ENCODE assay signal across 8 cellular contexts in genomic region chr17:19363114-19363438, GRCh38. TPM values are rescaled to one million over a fixed set of nuclear protein-coding genes. Genes with fewer than 3 reads are reported as not detected.
A peak's percentile ranks its signal among the peaks of the same experiment; 100 is the strongest.
DNase-seq lines count a peak whose midpoint lies in the region; ATAC-seq and TF ChIP-seq lines count a peak whose summit lies in the region.

No MANE protein-coding gene starts in this region.

- 43% methylated on average over 11 of the region's 14 CpGs for WGBS in SK-N-SH (ENCODE audit: low lambda C conversion rate)

- H3K36me3 ChIP-seq in SK-N-SH (replicated peaks in 1 of 2; ENCODE audit: control insufficient read depth in 1 of 2, insufficient read depth in 2 of 2, low read length in 1 of 2) (peaks cover 0 to 5% of the 10 kb centered on the region in 2 experiments), iPS-15b (ENCODE audit: control insufficient read depth, insufficient read depth, low read length) (peaks cover 6% of the 10 kb centered on the region)

- H3F3A ChIP-seq in SK-N-SH (replicated peaks; ENCODE audit: insufficient read depth): peaks cover 7% of the 10 kb centered on the region

- no peak for DNase-seq in SK-N-SH
- no peak for DNase-seq in activated T-helper 2 cell treated with anti-CD3 and anti-CD28 coated beads, Interferon-gamma antibody, Interleukin-2, Interleukin-4, amounts not matched to agents 10 μg/mL and 5 μg/mL and 100 μg/mL, durations not matched to agents 14 hours and 24 hours and 36 hours (ENCODE audit: low spot score)
- no peak for DNase-seq in stimulated activated naive B cell treated with anti-CD40 and anti-IgM and Interleukin-4, amounts not matched to agents 10 μg/mL and 1 μg/mL and 100 μg/mL, for 72 hours
- DNase-seq in hippocampal formation (lab: John Stamatoyannopoulos, UW): no peak
- no peak for DNase-seq in SIG-M5 (lab: John Stamatoyannopoulos, UW)

- intact Hi-C loops in activated T-helper 2 cell treated with anti-CD3 and anti-CD28 coated beads, Interferon-gamma antibody, Interleukin-2, Interleukin-4, amounts not matched to agents 10 μg/mL and 5 μg/mL and 100 μg/mL, durations not matched to agents 14 hours and 24 hours and 36 hours (cut with micrococcal nuclease): no loop called here

- H3K9me2 ChIP-seq in SK-N-SH: no peaks in the 10 kb centered on the region

- POLR2A ChIA-PET in SK-N-SH (lab: Yijun Ruan, JAX): interaction anchor here (0.8 to 2.3 kb wide), 4 partner anchors 15 to 399 kb away, joined by 3 to 15 read pairs (median 12); partner anchors contain the start of genes MAPK7 and MFAP4

- no peak for TF ChIP-seq CTCF in SK-N-SH (IDR thresholded peaks at IDR 0.05)

- H3K4me3 Mint-ChIP-seq in activated T-helper 2 cell treated with anti-CD3 and anti-CD28 coated beads, Interferon-gamma antibody, Interleukin-2, Interleukin-4, amounts not matched to agents 10 μg/mL and 5 μg/mL and 100 μg/mL, durations not matched to agents 14 hours and 24 hours and 36 hours (ENCODE audit: low read depth): peak overlapping the region; percentile 85
- peak overlapping the region; percentile 87 to 88 for H3K4me3 Mint-ChIP-seq in stimulated activated naive B cell treated with anti-CD40 and anti-IgM and Interleukin-4, amounts not matched to agents 10 μg/mL and 1 μg/mL and 100 μg/mL, for 72 hours

- no peaks in the 10 kb centered on the region for H3K36me3 Mint-ChIP-seq in activated T-helper 2 cell treated with anti-CD3 and anti-CD28 coated beads, Interferon-gamma antibody, Interleukin-2, Interleukin-4, amounts not matched to agents 10 μg/mL and 5 μg/mL and 100 μg/mL, durations not matched to agents 14 hours and 24 hours and 36 hours (ENCODE audit: low read depth)
- no peaks in the 10 kb centered on the region for H3K36me3 Mint-ChIP-seq in stimulated activated naive B cell treated with anti-CD40 and anti-IgM and Interleukin-4, amounts not matched to agents 10 μg/mL and 1 μg/mL and 100 μg/mL, for 72 hours

- H3K4me1 ChIP-seq in SK-N-SH (ENCODE audit: control insufficient read depth in 1 of 2, insufficient read depth in 2 of 2, low read depth in 1 of 2, low read length in 1 of 2) (peaks cover 13 to 32% of the 10 kb centered on the region in 2 experiments; a peak in 2 of 4 replicates), iPS-15b (ENCODE audit: control insufficient read depth, insufficient read depth, low read length) (peaks cover 3% of the 10 kb centered on the region)

- peaks cover 15% of the 10 kb centered on the region for H3K27me3 Mint-ChIP-seq in activated T-helper 2 cell treated with anti-CD3 and anti-CD28 coated beads, Interferon-gamma antibody, Interleukin-2, Interleukin-4, amounts not matched to agents 10 μg/mL and 5 μg/mL and 100 μg/mL, durations not matched to agents 14 hours and 24 hours and 36 hours (ENCODE audit: low read depth)
- peaks cover 15 to 43% of the 10 kb centered on the region in 2 donors for H3K27me3 Mint-ChIP-seq in stimulated activated naive B cell treated with anti-CD40 and anti-IgM and Interleukin-4, amounts not matched to agents 10 μg/mL and 1 μg/mL and 100 μg/mL, for 72 hours

- no peaks in the 10 kb centered on the region for H3K9me3 ChIP-seq in SK-N-SH
- no peaks in the 10 kb centered on the region for H3K9me3 ChIP-seq in iPS-15b (ENCODE audit: control insufficient read depth, insufficient read depth, low read length)

- ATAC-seq in SK-N-SH treated with all-trans-retinoic acid at 6 μM for 48 hours (no peak), GM18502 (IDR thresholded peaks at IDR 0.05; ENCODE audit: poor library complexity, unreplicated experiment) (no peak)
- no peak for ATAC-seq in stimulated activated naive B cell treated with anti-CD40 and anti-IgM and Interleukin-4, amounts not matched to agents 10 μg/mL and 1 μg/mL and 100 μg/mL, for 72 hours (replicated peaks)

- peaks cover 3% of the 10 kb centered on the region for H3K4me1 Mint-ChIP-seq in activated T-helper 2 cell treated with anti-CD3 and anti-CD28 coated beads, Interferon-gamma antibody, Interleukin-2, Interleukin-4, amounts not matched to agents 10 μg/mL and 5 μg/mL and 100 μg/mL, durations not matched to agents 14 hours and 24 hours and 36 hours (ENCODE audit: low read depth)
- H3K4me1 Mint-ChIP-seq in stimulated activated naive B cell treated with anti-CD40 and anti-IgM and Interleukin-4, amounts not matched to agents 10 μg/mL and 1 μg/mL and 100 μg/mL, for 72 hours: peaks cover 2 to 15% of the 10 kb centered on the region in 2 donors

- H2AFZ ChIP-seq in SK-N-SH (ENCODE audit: low read depth): peak overlapping the region; percentile 83; the same call in 1 of the 2 replicates

- no peak for TF ChIP-seq EP300 in SK-N-SH (IDR thresholded peaks at IDR 0.05; ENCODE audit: borderline replicate concordance in 1 of 2, low read depth in 1 of 2, low read length in 1 of 2)

- H3K27ac Mint-ChIP-seq in activated T-helper 2 cell treated with anti-CD3 and anti-CD28 coated beads, Interferon-gamma antibody, Interleukin-2, Interleukin-4, amounts not matched to agents 10 μg/mL and 5 μg/mL and 100 μg/mL, durations not matched to agents 14 hours and 24 hours and 36 hours: no peak overlapping the region
- peak overlapping the region; percentile 61 for H3K27ac Mint-ChIP-seq in stimulated activated naive B cell treated with anti-CD40 and anti-IgM and Interleukin-4, amounts not matched to agents 10 μg/mL and 1 μg/mL and 100 μg/mL, for 72 hours

- H3K9me3 Mint-ChIP-seq in activated T-helper 2 cell treated with anti-CD3 and anti-CD28 coated beads, Interferon-gamma antibody, Interleukin-2, Interleukin-4, amounts not matched to agents 10 μg/mL and 5 μg/mL and 100 μg/mL, durations not matched to agents 14 hours and 24 hours and 36 hours: no peaks in the 10 kb centered on the region
- no peaks in the 10 kb centered on the region for H3K9me3 Mint-ChIP-seq in stimulated activated naive B cell treated with anti-CD40 and anti-IgM and Interleukin-4, amounts not matched to agents 10 μg/mL and 1 μg/mL and 100 μg/mL, for 72 hours

- peak overlapping the region; percentile 72 to 75 for H3K4me3 ChIP-seq in SK-N-SH (ENCODE audit: low read depth in 2 of 2, low read length in 1 of 2)
- H3K4me3 ChIP-seq in iPS-15b (ENCODE audit: low read depth, low read length): peak overlapping the region; percentile 87

- H4K20me1 ChIP-seq in SK-N-SH (ENCODE audit: insufficient read depth): no peaks in the 10 kb centered on the region

- CTCF ChIA-PET in SK-N-SH (lab: Yijun Ruan, JAX): interaction anchor here (0.5 to 12.0 kb wide), 65 partner anchors 9 to 438 kb away, joined by 3 to 305 read pairs (median 6); partner anchors contain the start of genes ALDH3A2, MAPK7, MFAP4 and RNF112

- TF ChIP-seq RAD21 in SK-N-SH (IDR thresholded peaks at IDR 0.05; ENCODE audit: low read length): no peak

- H3K27me3 ChIP-seq in SK-N-SH (ENCODE audit: insufficient read depth): no peaks in the 10 kb centered on the region
- H3K27me3 ChIP-seq in iPS-15b (ENCODE audit: control insufficient read depth, insufficient read depth, low read length): peaks cover 4% of the 10 kb centered on the region

- H3K4me2 ChIP-seq in SK-N-SH: peak overlapping the region; percentile 85

- H3K9ac ChIP-seq in SK-N-SH: no peak overlapping the region; the same call in 1 of the 2 replicates
- H3K9ac ChIP-seq in iPS-15b (ENCODE audit: low read depth, low read length): no peak overlapping the region

- peaks cover 8% of the 10 kb centered on the region for H3K79me2 ChIP-seq in SK-N-SH (ENCODE audit: insufficient read depth)

- H3K27ac ChIP-seq in SK-N-SH (ENCODE audit: low read depth in 2 of 2, low read length in 1 of 2): no peak overlapping the region

TF ChIP-seq in SK-N-SH, 30 proteins besides CTCF, POLR2A, EP300 and RAD21 (continues in another document):
- TF ChIP-seq YY1 (IDR thresholded peaks at IDR 0.05; ENCODE audit: low read depth): no peak
- TF ChIP-seq USF1 (IDR thresholded peaks at IDR 0.05; ENCODE audit: borderline replicate concordance, low read depth): no peak

TF ChIP-seq in SK-N-SH treated with all-trans-retinoic acid at 6 μM for 48 hours, 23 proteins besides CTCF, POLR2A, EP300 and RAD21:
- no peak for TF ChIP-seq TCF4 (CRISPR knock-in tag; IDR thresholded peaks at IDR 0.05; ENCODE audit: borderline replicate concordance)

RNA-seq across cellular contexts. Expression of gene B9D1, which starts 0.6 kb away (rescaled TPM):
- polyA plus RNA-seq in SK-N-SH (2012; rRNA removed): 75.0 and 81.6 TPM in 2 replicates
- polyA plus RNA-seq in SK-N-SH (2012; cell fraction: cytosol; rRNA removed): 56.1 and 64.8 TPM in 2 replicates
- 81.5 and 92.1 TPM in 2 replicates for polyA plus RNA-seq in SK-N-SH (2012; cell fraction: nucleus; rRNA removed)
- total RNA-seq in activated T-helper 2 cell treated with anti-CD3 and anti-CD28 coated beads, Interferon-gamma antibody, Interleukin-2, Interleukin-4, amounts not matched to agents 10 μg/mL and 5 μg/mL and 100 μg/mL, durations not matched to agents 14 hours and 24 hours and 36 hours: 6.7 TPM in 2 replicates

RNA-seq across cellular contexts. Expression of gene MAPK7, which starts 15.2 kb away (rescaled TPM):
- 10.5 and 19.1 TPM in 2 replicates for polyA plus RNA-seq in SK-N-SH (2012; rRNA removed)
- polyA plus RNA-seq in SK-N-SH (2012; cell fraction: cytosol; rRNA removed): 8.9 and 14.2 TPM in 2 replicates
- polyA plus RNA-seq in SK-N-SH (2012; cell fraction: nucleus; rRNA removed): 54.4 and 71.5 TPM in 2 replicates
- 18.9 and 22.6 TPM in 2 replicates for total RNA-seq in activated T-helper 2 cell treated with anti-CD3 and anti-CD28 coated beads, Interferon-gamma antibody, Interleukin-2, Interleukin-4, amounts not matched to agents 10 μg/mL and 5 μg/mL and 100 μg/mL, durations not matched to agents 14 hours and 24 hours and 36 hours

RNA-seq across cellular contexts. Expression of gene MFAP4, which starts 23.9 kb away (rescaled TPM):
- 112 and 120 TPM in 2 replicates for polyA plus RNA-seq in SK-N-SH (2012; rRNA removed)
- 98.4 and 115 TPM in 2 replicates for polyA plus RNA-seq in SK-N-SH (2012; cell fraction: cytosol; rRNA removed)
- polyA plus RNA-seq in SK-N-SH (2012; cell fraction: nucleus; rRNA removed): 99.5 and 101 TPM in 2 replicates
- total RNA-seq in activated T-helper 2 cell treated with anti-CD3 and anti-CD28 coated beads, Interferon-gamma antibody, Interleukin-2, Interleukin-4, amounts not matched to agents 10 μg/mL and 5 μg/mL and 100 μg/mL, durations not matched to agents 14 hours and 24 hours and 36 hours: not detected in 2 replicates

RNA-seq across cellular contexts. Expression of gene RNF112, which starts 48.0 kb away (rescaled TPM):
- polyA plus RNA-seq in SK-N-SH (2012; rRNA removed): 22.6 and 26.9 TPM in 2 replicates
- 6.7 and 9.2 TPM in 2 replicates for polyA plus RNA-seq in SK-N-SH (2012; cell fraction: cytosol; rRNA removed)
- 144 and 163 TPM in 2 replicates for polyA plus RNA-seq in SK-N-SH (2012; cell fraction: nucleus; rRNA removed)
- 0.16 and 0.32 TPM in 2 replicates for total RNA-seq in activated T-helper 2 cell treated with anti-CD3 and anti-CD28 coated beads, Interferon-gamma antibody, Interleukin-2, Interleukin-4, amounts not matched to agents 10 μg/mL and 5 μg/mL and 100 μg/mL, durations not matched to agents 14 hours and 24 hours and 36 hours
